Comparison of ENCODE assay signal across 8 cellular contexts in genomic region chr2:20524412-20525040, GRCh38.
DNase-seq lines count a peak whose midpoint lies in the region; ATAC-seq and TF ChIP-seq lines count a peak whose summit lies in the region.

No MANE protein-coding gene starts in this region.

- DNase-seq in GM19240 (ENCODE audit: insufficient read length, low spot score) (peak; percentile 51), cardiac fibroblast (ENCODE audit: low read depth in 2 of 2) (peak; percentile 53 to 56), neural crest cell (ENCODE audit: low read depth, low spot score) (no peak), iPS-NIHi7 (ENCODE audit: extremely low spot score) (no peak), middle frontal gyrus (ENCODE audit: extremely low spot score, low spot score) (no peak)
- no peak for DNase-seq in activated CD8-positive, alpha-beta memory T cell treated with anti-CD3 and anti-CD28 coated beads, Interleukin-2, amount 50 U/mL, for 4 hours
- DNase-seq in activated CD4-positive, alpha-beta T cell treated with anti-CD3 and anti-CD28 coated beads, Interleukin-2, amount 50 U/mL, for 4 hours = no peak

- peak overlapping the region; percentile 96 for H3K27ac Mint-ChIP-seq in neural crest cell (ENCODE audit: unreplicated experiment)

- H3K9me3 Mint-ChIP-seq in neural crest cell = no peaks in the 10 kb centered on the region

- no peak for TF ChIP-seq CTCF in cardiac fibroblast (IDR thresholded peaks at IDR 0.05; ENCODE audit: low read depth, low read length)
- TF ChIP-seq CTCF in neural crest cell (conservative IDR thresholded peaks at IDR 0.05) = no peak

- H3K4me1 Mint-ChIP-seq in neural crest cell = peaks cover 33% of the 10 kb centered on the region

- H3K27me3 Mint-ChIP-seq in neural crest cell (ENCODE audit: low read depth) = no peaks in the 10 kb centered on the region

- peak overlapping the region; percentile 20 for H3K4me3 Mint-ChIP-seq in neural crest cell

- no peaks in the 10 kb centered on the region for H3K36me3 Mint-ChIP-seq in neural crest cell (ENCODE audit: low read depth)

- ATAC-seq in HG03066 (IDR thresholded peaks at IDR 0.05; ENCODE audit: low read depth, unreplicated experiment) = peak; percentile 60

- no peak overlapping the region for H3K4me3 ChIP-seq in cardiac fibroblast (replicated peaks in 1 of 2; ENCODE audit: low read depth in 2 of 2, low read length in 2 of 2)

Comparison
In these comparisons a context has a peak if more than half of its experiments do, and no peak if none do; other contexts are left out.
1. DNase-seq: peak in GM19240 (single experiment) and cardiac fibroblast (2 of 2); none in neural crest cell (single experiment), activated CD8-positive, alpha-beta memory T cell treated with anti-CD3 and anti-CD28 coated beads, Interleukin-2, amount 50 U/mL, for 4 hours (single experiment), activated CD4-positive, alpha-beta T cell treated with anti-CD3 and anti-CD28 coated beads, Interleukin-2, amount 50 U/mL, for 4 hours (0 of 2), iPS-NIHi7 (single experiment) and middle frontal gyrus (single experiment).